In the genomic region with DNA sequence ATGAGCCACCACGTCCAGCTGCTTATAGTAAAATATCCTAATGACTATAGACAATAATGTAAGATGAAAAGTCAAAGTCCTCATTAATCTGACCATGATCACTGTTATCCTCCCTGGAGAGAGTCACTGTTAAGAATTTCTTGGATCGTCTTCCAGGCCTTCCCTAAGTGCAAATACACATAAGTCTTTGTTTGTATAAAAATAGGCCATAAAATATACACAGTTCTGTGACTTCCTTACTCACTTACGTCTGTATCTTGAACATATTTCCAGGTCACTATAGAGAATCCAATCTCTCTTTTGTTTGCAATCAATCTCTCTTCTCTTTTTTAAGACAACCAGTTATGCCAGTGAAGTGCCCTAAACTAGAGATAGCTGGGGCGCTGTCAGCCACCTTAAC, we compare ENCODE assay signal across 12 cellular contexts.
"Had no signal": no experiment of that assay in that cellular context is flagged by ENCODE, and none has a peak within 500 bp of the region (broad histone marks: within the 10 kb centered on the region; RNA-seq: fewer than 3 reads in every experiment).

No MANE protein-coding gene starts in this region.

- H3K4me3 ChIP-seq: tibial artery, uterus had no signal

- H3K27me3 ChIP-seq: tibial artery, uterus had no signal

- H3K36me3 ChIP-seq: tibial artery, uterus had no signal

- H3K27ac ChIP-seq: tibial artery, uterus had no signal

- DNase-seq: activated CD4-positive, alpha-beta T cell treated with anti-CD3 and anti-CD28 coated beads for 1 hour; activated CD4-positive, alpha-beta T cell treated with anti-CD3 and anti-CD28 coated beads, Interleukin-2, amount 50 U/mL, for 4 hours; aorta; dermis blood vessel endothelial cell; endodermal cell; mammary epithelial cell; occipital lobe; stimulated activated CD4-positive, alpha-beta T cell treated with anti-CD3 and anti-CD28 coated beads, Interleukin-15, amount 100 ng/mL, for 24 hours; stimulated activated CD4-positive, alpha-beta T cell treated with anti-CD3 and anti-CD28 coated beads, Interleukin-4, amount 100 ng/mL, for 1 hour; stimulated activated naive CD4-positive, alpha-beta T cell; uterus had no signal

- H3K9me3 ChIP-seq: tibial artery, uterus had no signal

- H3K4me1 ChIP-seq: uterus had no signal
